In genomic region chr3:157087398-157088132, GRCh38 we compare ENCODE assay signal across 8 cellular contexts.
A peak's percentile ranks its signal among the peaks of the same experiment; 100 is the strongest.
DNase-seq lines count a peak whose midpoint lies in the region; ATAC-seq, FAIRE-seq and TF ChIP-seq lines count a peak whose summit lies in the region.

No MANE protein-coding gene starts in this region.

- H3K36me3 Mint-ChIP-seq in central memory CD8-positive, alpha-beta T cell (ENCODE audit: insufficient read depth): peaks cover 17% of the 10 kb centered on the region

- H3K9me3 Mint-ChIP-seq in central memory CD8-positive, alpha-beta T cell: no peaks in the 10 kb centered on the region

- H3K4me3 Mint-ChIP-seq in central memory CD8-positive, alpha-beta T cell: peak overlapping the region; percentile 86

- H3K4me3 ChIP-seq in AG04449 (ENCODE audit: low read depth, low read length): peak overlapping the region; percentile 70; the same call in 1 of the 2 replicates
- H3K4me3 ChIP-seq in muscle layer of duodenum (ENCODE audit: low read depth in 1 of 2, low read length in 2 of 2): peak overlapping the region; percentile 55 to 63

- H3K27ac ChIP-seq in muscle layer of duodenum (ENCODE audit: low read length): peak overlapping the region; percentile 98

- no peaks in the 10 kb centered on the region for H3K27me3 Mint-ChIP-seq in central memory CD8-positive, alpha-beta T cell

- H3K36me3 ChIP-seq in muscle layer of duodenum (ENCODE audit: control insufficient read depth in 1 of 2, insufficient read depth in 2 of 2, low read length in 2 of 2): no peaks in the 10 kb centered on the region

- peaks cover 29 to 35% of the 10 kb centered on the region in 2 donors for H3K4me1 ChIP-seq in muscle layer of duodenum (ENCODE audit: control insufficient read depth in 1 of 2, insufficient read depth in 2 of 2, low read length in 2 of 2)

- TF ChIP-seq CTCF in AG04449 (IDR thresholded peaks at IDR 0.05; ENCODE audit: insufficient read depth, low read length, missing control alignments): no peak

- H3K27me3 ChIP-seq in muscle layer of duodenum (ENCODE audit: low read depth, low read length): no peaks in the 10 kb centered on the region

- no peak for FAIRE-seq in frontal cortex (lab: Jason Lieb, UNC)

- H3K4me1 Mint-ChIP-seq in central memory CD8-positive, alpha-beta T cell: peaks cover 32% of the 10 kb centered on the region

- H3K9me3 ChIP-seq in muscle layer of duodenum (ENCODE audit: control insufficient read depth in 1 of 2, low read length in 2 of 2): no peaks in the 10 kb centered on the region

- POLR2A ChIA-PET in AG04449 (lab: Yijun Ruan, JAX): interaction anchor here (0.6 to 2.4 kb wide), 4 partner anchors 11 to 270 kb away, joined by 3 to 13 read pairs (median 4); no protein-coding TSS in a partner anchor

- CTCF ChIA-PET in AG04449 (lab: Yijun Ruan, JAX): interaction anchor here (0.6 to 11.5 kb wide), 11 partner anchors 9 to 935 kb away, joined by 3 to 90 read pairs (median 4); no protein-coding TSS in a partner anchor

- no peak overlapping the region for H3K27ac Mint-ChIP-seq in central memory CD8-positive, alpha-beta T cell (ENCODE audit: low read depth)

- DNase-seq in AG04449 (ENCODE audit: low read depth, low spot score) (no peak), LHCN-M2 (ENCODE audit: low read depth) (peak; percentile 49), sciatic nerve (ENCODE audit: low spot score) (no peak), frontal cortex (ENCODE audit: low spot score in 2 of 2) (no peak), UCSD-AML1 (lab: John Stamatoyannopoulos, UW; ENCODE audit: unreplicated experiment) (no peak), DMS79 treated with DMSO at 0.1 percent for 48 hours (lab: John Stamatoyannopoulos, UW) (no peak)
- DNase-seq in central memory CD8-positive, alpha-beta T cell (ENCODE audit: low spot score in 2 of 2): no peak

- intact Hi-C loops in sciatic nerve (cut with DNase I): loop anchor here (10.0 kb wide), 2 partner anchors 47 to 413 kb away; partner anchors contain the start of gene TIPARP

- no peak for ATAC-seq in central memory CD8-positive, alpha-beta T cell (replicated peaks; ENCODE audit: extremely low read depth, poor library complexity, severe bottlenecking)
- ATAC-seq in sciatic nerve: no peak
